In genomic region chr12:62106547-62107175, GRCh38 we compare ENCODE assay signal across 17 cellular contexts.
DNase-seq lines count a peak whose midpoint lies in the region; ATAC-seq and TF ChIP-seq lines count a peak whose summit lies in the region.
"Had no signal": no experiment of that assay in that cellular context is flagged by ENCODE, and none has a peak within 500 bp of the region (broad histone marks: within the 10 kb centered on the region; RNA-seq: fewer than 3 reads in every experiment).

No MANE protein-coding gene starts in this region.

- H3K27ac Mint-ChIP-seq in HFFc6 = no peak overlapping the region
- H3K27ac Mint-ChIP-seq: CD4-positive, CD25-positive, alpha-beta regulatory T cell had no signal

- no peak overlapping the region for H3K9ac ChIP-seq in SK-N-MC (ENCODE audit: insufficient read length)
- no peak overlapping the region for H3K9ac ChIP-seq in iPS-18a (ENCODE audit: low read length)
- H3K9ac ChIP-seq in smooth muscle cell (ENCODE audit: low read depth) = no peak overlapping the region

- H3K27ac ChIP-seq in SK-N-MC = peak overlapping the region; percentile 67; the same call in 1 of the 2 replicates
- peak overlapping the region; percentile 10 for H3K27ac ChIP-seq in iPS-18a (ENCODE audit: low read length)
- H3K27ac ChIP-seq in smooth muscle cell (ENCODE audit: low read depth) = no peak overlapping the region

- no peak overlapping the region for H3K4me3 Mint-ChIP-seq in HFFc6
- H3K4me3 Mint-ChIP-seq: CD4-positive, CD25-positive, alpha-beta regulatory T cell had no signal

- peak overlapping the region; percentile 36 for H2AFZ ChIP-seq in smooth muscle cell (ENCODE audit: low read depth)

- H3K27me3 Mint-ChIP-seq in HFFc6 (ENCODE audit: insufficient read depth) = no peaks in the 10 kb centered on the region; the same call in 1 of the 2 replicates

- TF ChIP-seq CTCF in smooth muscle cell (IDR thresholded peaks at IDR 0.05; ENCODE audit: borderline replicate concordance, insufficient read depth, poor library complexity, severe bottlenecking) (no peak), HFFc6 (IDR thresholded peaks at IDR 0.05) (no peak)

- WGBS in smooth muscle cell (ENCODE audit: low lambda C conversion rate) = 31% methylated on average over 8 of the region's 8 CpGs

- no peaks in the 10 kb centered on the region for H4K20me1 ChIP-seq in smooth muscle cell (ENCODE audit: low read depth)

- peaks cover 2% of the 10 kb centered on the region; the same call in 1 of the 2 replicates for H3K27me3 ChIP-seq in H7 (ENCODE audit: control insufficient read depth, insufficient read depth, low read length)
- H3K27me3 ChIP-seq in iPS-18a (ENCODE audit: control insufficient read depth, insufficient read depth, low read length) = no peaks in the 10 kb centered on the region
- no peaks in the 10 kb centered on the region for H3K27me3 ChIP-seq in smooth muscle cell (ENCODE audit: low read depth)

- no peaks in the 10 kb centered on the region for H3F3A ChIP-seq in smooth muscle cell (ENCODE audit: low read depth)

- H3K4me1 ChIP-seq in iPS-18a (ENCODE audit: control insufficient read depth, low read depth, low read length) (peaks cover 36% of the 10 kb centered on the region), smooth muscle cell (ENCODE audit: low read depth) (peaks cover 20% of the 10 kb centered on the region)
- H3K4me1 ChIP-seq: Caco-2 had no signal

- no peak overlapping the region for H3K4me3 ChIP-seq in H7 (ENCODE audit: insufficient read depth, low read depth, low read length)
- no peak overlapping the region for H3K4me3 ChIP-seq in SK-N-MC
- H3K4me3 ChIP-seq in iPS-18a (ENCODE audit: low read length) = peak overlapping the region; percentile 46
- no peak overlapping the region for H3K4me3 ChIP-seq in smooth muscle cell

- DNase-seq in H7 = peak; percentile 3
- no peak for DNase-seq in SK-N-MC (ENCODE audit: low read depth, low spot score)
- no peak for DNase-seq in smooth muscle cell (lab: John Stamatoyannopoulos, UW; ENCODE audit: unreplicated experiment)
- no peak for DNase-seq in HFFc6
- DNase-seq in activated T-cell treated with anti-CD3 and anti-CD28 coated beads, Interleukin-2, amount 50 U/mL, for 1 hour = no peak
- DNase-seq: ACHN; AML-193; Caco-2; CD4-positive, CD25-positive, alpha-beta regulatory T cell; DMS153; HCEC 1CT; KBM-7; NCI-H1417 treated with DMSO at 0.1 percent for 48 hours; NCI-H1930; NCI-H446 treated with DMSO at 0.1 percent for 48 hours had no signal

- H3K4me1 Mint-ChIP-seq in HFFc6 (ENCODE audit: low read depth) = no peaks in the 10 kb centered on the region

- peaks cover 18% of the 10 kb centered on the region for H3K9me3 Mint-ChIP-seq in HFFc6

- H3K36me3 ChIP-seq in H7 (replicated peaks; ENCODE audit: control insufficient read depth, insufficient read depth, low read length) = no peaks in the 10 kb centered on the region
- no peaks in the 10 kb centered on the region for H3K36me3 ChIP-seq in SK-N-MC (ENCODE audit: insufficient read depth, low read length)
- H3K36me3 ChIP-seq in iPS-18a (ENCODE audit: control insufficient read depth, low read depth, low read length) = no peaks in the 10 kb centered on the region
- no peaks in the 10 kb centered on the region for H3K36me3 ChIP-seq in smooth muscle cell (ENCODE audit: low read depth)

- no peaks in the 10 kb centered on the region for H3K79me2 ChIP-seq in smooth muscle cell (ENCODE audit: low read depth)

- H3K4me2 ChIP-seq in smooth muscle cell = peak overlapping the region; percentile 6

- no peaks in the 10 kb centered on the region for H3K36me3 Mint-ChIP-seq in HFFc6 (ENCODE audit: low read depth)

- ATAC-seq in GM21825 (IDR thresholded peaks at IDR 0.05; ENCODE audit: unreplicated experiment) = no peak

- no peaks in the 10 kb centered on the region for H3K9me3 ChIP-seq in SK-N-MC (ENCODE audit: low read depth, low read length)
- H3K9me3 ChIP-seq in iPS-18a (ENCODE audit: control insufficient read depth, low read depth, low read length) = no peaks in the 10 kb centered on the region
- no peaks in the 10 kb centered on the region for H3K9me3 ChIP-seq in smooth muscle cell (replicated peaks; ENCODE audit: low read depth)
- H3K9me3 ChIP-seq: Caco-2 had no signal
